27 cellular contexts compared by ENCODE assay signal in genomic region chr2:128879161-128879560, GRCh38.
"Had no signal": no experiment of that assay in that cellular context is flagged by ENCODE, and none has a peak within 500 bp of the region (broad histone marks: within the 10 kb centered on the region; RNA-seq: fewer than 3 reads in every experiment).

No MANE protein-coding gene starts in this region.

- H3K27me3 ChIP-seq: left lung, neutrophil, ovary, tibial nerve had no signal

- H3K36me3 Mint-ChIP-seq: activated naive CD8-positive, alpha-beta T cell; naive thymus-derived CD8-positive, alpha-beta T cell; T-cell had no signal

- ATAC-seq: esophagus mucosa; left lung; naive thymus-derived CD8-positive, alpha-beta T cell; right cardiac atrium; T-cell had no signal

- H3K4me3 ChIP-seq: left lung, ovary, tibial nerve had no signal

- H3K27ac ChIP-seq: left lung, neutrophil, ovary, tibial nerve, WERI-Rb-1 had no signal

- H3K4me1 ChIP-seq: left lung, tibial nerve had no signal

- H3K9me3 Mint-ChIP-seq: activated T-cell treated with anti-CD3 and anti-CD28 coated beads, Interleukin-2, amount 50 U/mL, for 24 hours; stimulated activated naive CD8-positive, alpha-beta T cell treated with anti-CD3 and anti-CD28 coated beads, Interleukin-15, Interleukin-2, amounts not matched to agents 100 ng/mL and 50 ng/mL, for 24 hours; T-cell had no signal

- H3K4me1 Mint-ChIP-seq: naive thymus-derived CD8-positive, alpha-beta T cell; T-cell had no signal

- H3K27me3 Mint-ChIP-seq: activated naive CD8-positive, alpha-beta T cell; activated T-cell treated with anti-CD3 and anti-CD28 coated beads, Interleukin-2, amount 50 U/mL, for 24 hours; stimulated activated naive CD8-positive, alpha-beta T cell treated with anti-CD3 and anti-CD28 coated beads, Interleukin-15, Interleukin-2, amounts not matched to agents 100 ng/mL and 50 ng/mL, for 24 hours; T-cell had no signal

- H3K36me3 ChIP-seq: left lung, neutrophil, ovary, tibial nerve, WERI-Rb-1 had no signal

- H3K27ac Mint-ChIP-seq: activated naive CD8-positive, alpha-beta T cell; activated T-cell treated with anti-CD3 and anti-CD28 coated beads, Interleukin-2, amount 50 U/mL, for 24 hours; activated T-helper 2 cell treated with anti-CD3 and anti-CD28 coated beads, Interferon-gamma antibody, Interleukin-2, Interleukin-4, amounts not matched to agents 10 μg/mL and 5 μg/mL and 100 μg/mL, durations not matched to agents 14 hours and 24 hours and 36 hours; mesothelial cell of epicardium; naive thymus-derived CD8-positive, alpha-beta T cell; stimulated activated naive CD8-positive, alpha-beta T cell treated with anti-CD3 and anti-CD28 coated beads, Interleukin-15, Interleukin-2, amounts not matched to agents 100 ng/mL and 50 ng/mL, for 24 hours; T-cell had no signal

- H3K9me3 ChIP-seq: neutrophil, ovary had no signal

- DNase-seq: activated CD4-positive, alpha-beta T cell treated with anti-CD3 and anti-CD28 coated beads for 1 hour; activated CD4-positive, alpha-beta T cell treated with anti-CD3 and anti-CD28 coated beads, Interleukin-2, amount 50 U/mL, for 4 hours; activated CD8-positive, alpha-beta memory T cell treated with anti-CD3 and anti-CD28 coated beads for 24 hours; activated CD8-positive, alpha-beta memory T cell treated with anti-CD3 and anti-CD28 coated beads, Interleukin-2, amount 50 U/mL, for 4 hours; activated naive CD4-positive, alpha-beta T cell; activated T-cell treated with anti-CD3 and anti-CD28 coated beads, Interleukin-2, amount 50 U/mL, for 24 hours; central memory CD4-positive, alpha-beta T cell; dermis blood vessel endothelial cell; effector memory CD4-positive, alpha-beta T cell; foreskin melanocyte; hippocampal formation; kidney glomerular epithelial cell; left lung; naive thymus-derived CD8-positive, alpha-beta T cell; ovary; right cardiac atrium; stimulated activated CD4-positive, alpha-beta T cell treated with anti-CD3 and anti-CD28 coated beads, Interleukin-12 subunit alpha, Interleukin-12 subunit beta, amount 100 ng/mL, for 4 hours; stimulated activated CD4-positive, alpha-beta T cell treated with anti-CD3 and anti-CD28 coated beads, Interleukin-4, amount 100 ng/mL, for 4 hours; T-cell; WERI-Rb-1 had no signal

- H3K4me3 Mint-ChIP-seq: activated naive CD8-positive, alpha-beta T cell; activated T-cell treated with anti-CD3 and anti-CD28 coated beads, Interleukin-2, amount 50 U/mL, for 24 hours; mesothelial cell of epicardium; naive thymus-derived CD8-positive, alpha-beta T cell; stimulated activated naive CD8-positive, alpha-beta T cell treated with anti-CD3 and anti-CD28 coated beads, Interleukin-15, Interleukin-2, amounts not matched to agents 100 ng/mL and 50 ng/mL, for 24 hours; T-cell had no signal
